9 cellular contexts compared by ENCODE assay signal in genomic region chr15:72237286-72238224, GRCh38. TPM values are rescaled to one million over a fixed set of nuclear protein-coding genes. Genes with fewer than 3 reads are reported as not detected.
A peak's percentile ranks its signal among the peaks of the same experiment; 100 is the strongest.
DNase-seq lines count a peak whose midpoint lies in the region; ATAC-seq, FAIRE-seq and TF ChIP-seq lines count a peak whose summit lies in the region.
"Had no signal": no experiment of that assay in that cellular context is flagged by ENCODE, and none has a peak within 500 bp of the region (broad histone marks: within the 10 kb centered on the region; RNA-seq: fewer than 3 reads in every experiment).

No MANE protein-coding gene starts in this region.

- no peak for TF ChIP-seq EP300 in transverse colon (IDR thresholded peaks at IDR 0.05; ENCODE audit: low read depth)

- peak overlapping the region in 3 of 4 donors; percentile 45 to 61 (median 55) for H3K27ac ChIP-seq in transverse colon

- H3K4me1 Mint-ChIP-seq in Caco-2 (ENCODE audit: low read depth, unreplicated experiment), result no peaks in the 10 kb centered on the region
- H3K4me1 Mint-ChIP-seq in natural killer cell treated with Interleukin-12 subunit alpha and Interleukin-12 subunit beta and Interleukin-15 and Interleukin-18, amount 100 ng/mL, for 72 hours (ENCODE audit: low read depth in 2 of 2), result peaks cover 27 to 46% of the 10 kb centered on the region in 2 donors

- in situ Hi-C loops in KBM-7 (cut with MboI; ENCODE audit: low pct_unique_long_range_greater_than_20kb, low sequenced_read_pairs), result no loop called here
- in situ Hi-C loops in transverse colon (cut with MboI; ENCODE audit: low pct_ligation_motif_present in 1 of 4, low pct_unique_long_range_greater_than_20kb in 1 of 4, low sequenced_read_pairs in 3 of 4), result no loop called here

- BruUV-seq in Caco-2 (replicated peaks; lab: Mats Ljungman, UMichigan), result no TSS peak

- H3K27me3 ChIP-seq in Caco-2 (replicated peaks; ENCODE audit: control insufficient read depth, insufficient read depth, low read length), result no peaks in the 10 kb centered on the region
- H3K27me3 ChIP-seq in transverse colon, result no peaks in the 10 kb centered on the region

- H3K9me3 Mint-ChIP-seq in Caco-2 (ENCODE audit: unreplicated experiment), result no peaks in the 10 kb centered on the region
- no peaks in the 10 kb centered on the region for H3K9me3 Mint-ChIP-seq in natural killer cell treated with Interleukin-12 subunit alpha and Interleukin-12 subunit beta and Interleukin-15 and Interleukin-18, amount 100 ng/mL, for 72 hours

- no peaks in the 10 kb centered on the region for H3K36me3 ChIP-seq in Caco-2 (ENCODE audit: control insufficient read depth, insufficient read depth, low read length)
- peaks cover 0 to 19% (median 6%) of the 10 kb centered on the region in 4 donors for H3K36me3 ChIP-seq in transverse colon

- no peak overlapping the region for H3K27ac Mint-ChIP-seq in Caco-2 (ENCODE audit: unreplicated experiment)
- H3K27ac Mint-ChIP-seq in natural killer cell treated with Interleukin-12 subunit alpha and Interleukin-12 subunit beta and Interleukin-15 and Interleukin-18, amount 100 ng/mL, for 72 hours, result peak overlapping the region; percentile 97 to 99

- no peak for TF ChIP-seq POLR2A in transverse colon (IDR thresholded peaks at IDR 0.05)

- POLR2A ChIA-PET in Caco-2 (lab: Charles Lee), result interaction anchor here (1.3 kb wide), 1 partner anchor 11 kb away, joined by 4 read pairs; no protein-coding TSS in a partner anchor

- intact Hi-C loops in Caco-2 (cut with micrococcal nuclease; ENCODE audit: unreplicated experiment) (no loop called here), transverse colon (cut with DNase I; ENCODE audit: low total_unique reads) (no loop called here)

- H3K27me3 Mint-ChIP-seq in Caco-2 (ENCODE audit: insufficient read depth, unreplicated experiment), result no peaks in the 10 kb centered on the region
- no peaks in the 10 kb centered on the region for H3K27me3 Mint-ChIP-seq in natural killer cell treated with Interleukin-12 subunit alpha and Interleukin-12 subunit beta and Interleukin-15 and Interleukin-18, amount 100 ng/mL, for 72 hours

- CTCF ChIA-PET in Caco-2 (lab: Charles Lee), result interaction anchor here (0.6 kb wide), 1 partner anchor 152 kb away, joined by 3 read pairs; no protein-coding TSS in a partner anchor

- FAIRE-seq in D721Med (lab: Jason Lieb, UNC), result no peak
- FAIRE-seq: TTC549 had no signal

- 20 to 53% methylated on average over 1 to 4 of the region's 4 CpGs for WGBS in transverse colon (ENCODE audit: low coverage in 1 of 2), 2 donors

- H3K36me3 Mint-ChIP-seq in Caco-2 (ENCODE audit: insufficient read depth, unreplicated experiment), result peaks cover 16% of the 10 kb centered on the region
- peaks cover 1% of the 10 kb centered on the region for H3K36me3 Mint-ChIP-seq in natural killer cell treated with Interleukin-12 subunit alpha and Interleukin-12 subunit beta and Interleukin-15 and Interleukin-18, amount 100 ng/mL, for 72 hours

- no peak for TF ChIP-seq CTCF in Caco-2 (IDR thresholded peaks at IDR 0.05; ENCODE audit: insufficient read depth in 1 of 2, low read depth in 1 of 2, low read length in 1 of 2, severe bottlenecking in 1 of 2, unreplicated experiment in 1 of 2)
- no peak for TF ChIP-seq CTCF in transverse colon (IDR thresholded peaks at IDR 0.05)
- TF ChIP-seq CTCF in D721Med (IDR thresholded peaks at IDR 0.05; ENCODE audit: insufficient read depth, missing control alignments), result no peak

- H3K9me3 ChIP-seq in Caco-2 (no peaks in the 10 kb centered on the region), transverse colon (no peaks in the 10 kb centered on the region)

- no peak overlapping the region for H3K4me3 ChIP-seq in Caco-2 (ENCODE audit: low read depth, low read length)
- H3K4me3 ChIP-seq in transverse colon, result no peak overlapping the region

- H3K4me3 Mint-ChIP-seq in Caco-2 (ENCODE audit: unreplicated experiment), result peak overlapping the region; percentile 45
- peak overlapping the region; percentile 79 for H3K4me3 Mint-ChIP-seq in natural killer cell treated with Interleukin-12 subunit alpha and Interleukin-12 subunit beta and Interleukin-15 and Interleukin-18, amount 100 ng/mL, for 72 hours

- H3K4me1 ChIP-seq in Caco-2 (peaks cover 12% of the 10 kb centered on the region), transverse colon (peaks cover 1 to 17% (median 15%) of the 10 kb centered on the region in 4 donors)

- peak; percentile 47 to 62 for DNase-seq in Caco-2
- DNase-seq in KBM-7, result peak; percentile 97
- peak; percentile 68 for DNase-seq in activated CD4-positive, CD25-positive, alpha-beta regulatory T cell treated with anti-CD3 and anti-CD28 coated beads, Interleukin-2, amount 50 U/mL, for 72 hours
- peak; percentile 98 for DNase-seq in dedifferentiated amniotic fluid mesenchymal stem cell (ENCODE audit: extremely low spot score)
- DNase-seq in natural killer cell treated with Interleukin-12 subunit alpha and Interleukin-12 subunit beta and Interleukin-15 and Interleukin-18, amount 100 ng/mL, for 72 hours (ENCODE audit: low spot score), result peak; percentile 90
- DNase-seq in transverse colon, result peak; percentile 51
- no peak for DNase-seq in D721Med (ENCODE audit: insufficient read length, low spot score)

- peak; percentile 73 for ATAC-seq in GM21528 (IDR thresholded peaks at IDR 0.05; ENCODE audit: low FRiP score, unreplicated experiment)
- ATAC-seq in natural killer cell treated with Interleukin-12 subunit alpha and Interleukin-12 subunit beta and Interleukin-15 and Interleukin-18, amount 100 ng/mL, for 72 hours, result peak; percentile 97 to 98

RNA-seq across cellular contexts. Expression of gene PKM, which starts 6.6 kb away (rescaled TPM):
- total RNA-seq in Caco-2 (2022), result 733 and 791 TPM in 2 replicates
- total RNA-seq in natural killer cell treated with Interleukin-12 subunit alpha and Interleukin-12 subunit beta and Interleukin-15 and Interleukin-18, amount 100 ng/mL, for 72 hours, result 1,000 to 10,000 TPM; 2,229 to 3,912 TPM
- 100 to 1,000 TPM; 259 to 431 (median 291) TPM for total RNA-seq in transverse colon

RNA-seq across cellular contexts. Expression of gene PARP6, which starts 34.8 kb away (rescaled TPM):
- total RNA-seq in Caco-2 (2022) (62.2 and 64.6 TPM in 2 replicates), transverse colon (100 to 1,000 TPM in 1 of 4 donors, 10 to 100 TPM in 3; 44.1 to 152 (median 57.9) TPM)
- 10 to 100 TPM; 48.5 to 80.9 TPM for total RNA-seq in natural killer cell treated with Interleukin-12 subunit alpha and Interleukin-12 subunit beta and Interleukin-15 and Interleukin-18, amount 100 ng/mL, for 72 hours

RNA-seq across cellular contexts. Expression of gene GRAMD2A, which starts 40.0 kb away (rescaled TPM):
- total RNA-seq in Caco-2 (2022) (1.2 and 2.0 TPM in 2 replicates), transverse colon (1 to 10 TPM in 1 of 4 donors, under 1 TPM in 1, not detected in 2; 0.41 to 1.4 TPM)
- not detected for total RNA-seq in natural killer cell treated with Interleukin-12 subunit alpha and Interleukin-12 subunit beta and Interleukin-15 and Interleukin-18, amount 100 ng/mL, for 72 hours
